In genomic region chr11:2092956-2093412, GRCh38 we compare ENCODE assay signal across 9 cellular contexts. TPM values are rescaled to one million over a fixed set of nuclear protein-coding genes. Genes with fewer than 3 reads are reported as not detected.
DNase-seq lines count a peak whose midpoint lies in the region; ATAC-seq, FAIRE-seq and TF ChIP-seq lines count a peak whose summit lies in the region.
"Had no signal": no experiment of that assay in that cellular context is flagged by ENCODE, and none has a peak within 500 bp of the region (broad histone marks: within the 10 kb centered on the region; RNA-seq: fewer than 3 reads in every experiment).

No MANE protein-coding gene starts in this region.

- peak; percentile 78 for ATAC-seq in naive thymus-derived CD4-positive, alpha-beta T cell
- no peak for ATAC-seq in HG02840 (IDR thresholded peaks at IDR 0.05; ENCODE audit: low FRiP score, unreplicated experiment)

- BruUV-seq in A673 (replicated peaks; lab: Mats Ljungman, UMichigan) = no TSS peak

- H3K36me3 ChIP-seq in bronchial epithelial cell (ENCODE audit: control insufficient read depth, insufficient read depth, low read length) (no peaks in the 10 kb centered on the region), A673 (ENCODE audit: insufficient read depth, low read length, poor library complexity, severe bottlenecking) (no peaks in the 10 kb centered on the region)
- no peaks in the 10 kb centered on the region for H3K36me3 ChIP-seq in naive thymus-derived CD4-positive, alpha-beta T cell (ENCODE audit: control insufficient read depth in 2 of 3, insufficient read depth in 3 of 3, low read length in 3 of 3)
- H3K36me3 ChIP-seq: uterus had no signal

- H3K4me3 Mint-ChIP-seq in naive thymus-derived CD4-positive, alpha-beta T cell = peak overlapping the region in 4 of 10 donors; percentile 16 to 63 (median 38)

- TF ChIP-seq CTCF in bronchial epithelial cell (IDR thresholded peaks at IDR 0.05; ENCODE audit: insufficient read depth, low read length, severe bottlenecking) = no peak
- no peak for TF ChIP-seq CTCF in A673 (conservative IDR thresholded peaks at IDR 0.05; ENCODE audit: low read depth, low read length)

- peaks cover 0 to 5% (median 0%) of the 10 kb centered on the region in 5 donors for H3K27me3 Mint-ChIP-seq in naive thymus-derived CD4-positive, alpha-beta T cell

- H3K9me3 ChIP-seq in naive thymus-derived CD4-positive, alpha-beta T cell (ENCODE audit: control insufficient read depth in 2 of 3, low read length in 3 of 3) = no peaks in the 10 kb centered on the region
- no peaks in the 10 kb centered on the region for H3K9me3 ChIP-seq in A673 (ENCODE audit: low read depth, low read length, poor library complexity, severe bottlenecking)
- H3K9me3 ChIP-seq: uterus had no signal

- peak overlapping the region in 2 of 9 donors; percentile 52 to 55 for H3K27ac Mint-ChIP-seq in naive thymus-derived CD4-positive, alpha-beta T cell

- no peaks in the 10 kb centered on the region for H3K9me3 Mint-ChIP-seq in naive thymus-derived CD4-positive, alpha-beta T cell

- H3K27me3 ChIP-seq in bronchial epithelial cell (ENCODE audit: control insufficient read depth, insufficient read depth, low read length) (peaks cover 3% of the 10 kb centered on the region), A673 (replicated peaks; ENCODE audit: insufficient read depth, low read depth, low read length, poor library complexity) (no peaks in the 10 kb centered on the region)
- H3K27me3 ChIP-seq in naive thymus-derived CD4-positive, alpha-beta T cell (ENCODE audit: control insufficient read depth in 2 of 2, insufficient read depth in 2 of 2, low read length in 2 of 2) = no peaks in the 10 kb centered on the region
- H3K27me3 ChIP-seq: uterus had no signal

- peaks cover 0 to 18% (median 9%) of the 10 kb centered on the region in 7 donors for H3K4me1 Mint-ChIP-seq in naive thymus-derived CD4-positive, alpha-beta T cell

- no peaks in the 10 kb centered on the region for H3K36me3 Mint-ChIP-seq in naive thymus-derived CD4-positive, alpha-beta T cell

- POLR2A ChIA-PET in naive thymus-derived CD4-positive, alpha-beta T cell (lab: Charles Lee) = no interaction called here
- POLR2A ChIA-PET in A673 (lab: Charles Lee; ENCODE audit: low non-redundant PET) = no interaction called here

- H3K27ac ChIP-seq in naive thymus-derived CD4-positive, alpha-beta T cell (ENCODE audit: low read depth, low read length) = no peak overlapping the region
- no peak overlapping the region for H3K27ac ChIP-seq in A673 (ENCODE audit: low read depth, low read length, poor library complexity, severe bottlenecking)
- H3K27ac ChIP-seq: uterus had no signal

- no peak overlapping the region for H3K4me3 ChIP-seq in bronchial epithelial cell (ENCODE audit: low read depth, low read length)
- H3K4me3 ChIP-seq in naive thymus-derived CD4-positive, alpha-beta T cell (ENCODE audit: low read length) = no peak overlapping the region
- no peak overlapping the region for H3K4me3 ChIP-seq in A673 (ENCODE audit: low read depth, low read length, poor library complexity, severe bottlenecking)
- H3K4me3 ChIP-seq: uterus had no signal

- FAIRE-seq in HTR-8/SVneo (lab: Jason Lieb, UNC) (no peak), bronchial epithelial cell (lab: Jason Lieb, UNC) (peak; percentile 68)

- CTCF ChIA-PET in naive thymus-derived CD4-positive, alpha-beta T cell (lab: Charles Lee) = no interaction called here
- CTCF ChIA-PET in A673 (lab: Charles Lee) = no interaction called here

- intact Hi-C loops in naive thymus-derived CD4-positive, alpha-beta T cell (cut with micrococcal nuclease) = no loop called here
- intact Hi-C loops in A673 (cut with micrococcal nuclease; ENCODE audit: unreplicated experiment) = no loop called here

- DNase-seq in HTR-8/SVneo (ENCODE audit: insufficient read length, low spot score) (peak; percentile 46), SW480 (ENCODE audit: low spot score) (peak; percentile 80), bronchial epithelial cell (ENCODE audit: low read depth) (peak; percentile 88), CD1c-positive myeloid dendritic cell (ENCODE audit: extremely low spot score) (no peak), retina (no peak), A673 (ENCODE audit: low spot score) (no peak)
- DNase-seq in naive thymus-derived CD4-positive, alpha-beta T cell = peak in 8 of 9 donors; percentile 52 to 83 (median 77)

- peaks cover 8 to 15% of the 10 kb centered on the region in 2 donors for H3K4me1 ChIP-seq in naive thymus-derived CD4-positive, alpha-beta T cell (ENCODE audit: control insufficient read depth in 2 of 2, insufficient read depth in 2 of 2, low read length in 2 of 2)
- no peaks in the 10 kb centered on the region for H3K4me1 ChIP-seq in A673 (ENCODE audit: insufficient read depth, low read length, poor library complexity, severe bottlenecking)

RNA-seq across cellular contexts. Expression of gene IGF2, which starts 46.2 kb away (rescaled TPM):
- total RNA-seq in bronchial epithelial cell = 1.0 and 6.6 TPM in 2 replicates
- total RNA-seq in naive thymus-derived CD4-positive, alpha-beta T cell = under 1 TPM in 1 of 5 experiments, not detected in 4; 0.36 TPM
- polyA plus RNA-seq in naive thymus-derived CD4-positive, alpha-beta T cell = not detected
- 0.17 and 0.20 TPM in 2 replicates for total RNA-seq in A673 (2021)

Comparison
In these comparisons a context has a peak if more than half of its experiments do, and no peak if none do; other contexts are left out.
1. DNase-seq: peak in HTR-8/SVneo (single experiment), SW480 (single experiment), bronchial epithelial cell (single experiment) and naive thymus-derived CD4-positive, alpha-beta T cell (8 of 9); none in CD1c-positive myeloid dendritic cell (single experiment), retina (single experiment) and A673 (single experiment).